24 cellular contexts compared by ENCODE assay signal in genomic region chr1:2447274-2448097, GRCh38. TPM values are rescaled to one million over a fixed set of nuclear protein-coding genes. Genes with fewer than 3 reads are reported as not detected.
DNase-seq lines count a peak whose midpoint lies in the region; ATAC-seq, FAIRE-seq and TF ChIP-seq lines count a peak whose summit lies in the region.
"Had no signal": no experiment of that assay in that cellular context is flagged by ENCODE, and none has a peak within 500 bp of the region (broad histone marks: within the 10 kb centered on the region; RNA-seq: fewer than 3 reads in every experiment).

No MANE protein-coding gene starts in this region.

- CTCF ChIA-PET in HEK293 (lab: Yijun Ruan, JAX): interaction anchor here (1.2 kb wide), 1 partner anchor 21 kb away, joined by 4 read pairs; no protein-coding TSS in a partner anchor
- CTCF ChIA-PET in K562 (lab: Yijun Ruan, JAX; ENCODE audit: low intra/inter-chr PET ratio): no interaction called here
- CTCF ChIA-PET in activated CD4-positive, alpha-beta T cell treated with anti-CD3 and anti-CD28 coated beads for 36 hours (lab: Charles Lee): no interaction called here

- H3K18ac ChIP-seq in trophoblast cell (ENCODE audit: low read length): no peak overlapping the region

- H3K9ac ChIP-seq in K562 (ENCODE audit: insufficient read depth in 1 of 2, low read depth in 2 of 2, low read length in 2 of 2) (no peak overlapping the region; a peak in 1 of 4 replicates), iPS-15b (ENCODE audit: low read depth, low read length) (peak overlapping the region; percentile 24), trophoblast cell (ENCODE audit: low read length) (no peak overlapping the region)

- H3K36me3 Mint-ChIP-seq in activated T-helper 17 cell treated with anti-CD3 and anti-CD28 coated beads, Interleukin-2, amount 50 U/mL, for 72 hours (ENCODE audit: low read depth): no peaks in the 10 kb centered on the region
- H3K36me3 Mint-ChIP-seq in activated CD4-positive, alpha-beta T cell treated with anti-CD3 and anti-CD28 coated beads for 36 hours (ENCODE audit: low read depth): no peaks in the 10 kb centered on the region
- H3K36me3 Mint-ChIP-seq: stimulated activated naive B cell treated with anti-CD40 and anti-IgM and Interleukin-4, amounts not matched to agents 10 μg/mL and 1 μg/mL and 100 μg/mL, for 72 hours had no signal

- no TSS peak for BruUV-seq in K562 (replicated peaks; lab: Mats Ljungman, UMichigan)

- H3K27me3 Mint-ChIP-seq in activated T-helper 17 cell treated with anti-CD3 and anti-CD28 coated beads, Interleukin-2, amount 50 U/mL, for 72 hours: peaks cover 3% of the 10 kb centered on the region
- H3K27me3 Mint-ChIP-seq in activated CD4-positive, alpha-beta T cell treated with anti-CD3 and anti-CD28 coated beads for 36 hours: peaks cover 4% of the 10 kb centered on the region

- no peak overlapping the region for H2AK5ac ChIP-seq in trophoblast cell (ENCODE audit: low read length)

- no peaks in the 10 kb centered on the region for H3K79me1 ChIP-seq in trophoblast cell (ENCODE audit: low read length)

- H2BK120ac ChIP-seq in trophoblast cell (ENCODE audit: insufficient read depth, low read length, poor library complexity): no peak overlapping the region

- in situ Hi-C loops in K562 (cut with MboI): no loop called here

- H3K27ac ChIP-seq in HEK293 (ENCODE audit: extremely low read depth, low read depth, low read length): no peak overlapping the region
- H3K27ac ChIP-seq in K562 (ENCODE audit: extremely low read depth, low read depth, low read length): no peak overlapping the region
- no peak overlapping the region for H3K27ac ChIP-seq in trophoblast cell (ENCODE audit: low read depth, low read length)
- H3K27ac ChIP-seq in esophagus muscularis mucosa (replicated peaks in 1 of 4): no peak overlapping the region
- H3K27ac ChIP-seq: C4-2B, Peyer's patch, spleen had no signal

- H2BK12ac ChIP-seq in trophoblast cell (ENCODE audit: low read length): no peak overlapping the region

- H3K36me3 ChIP-seq in HEK293 (ENCODE audit: control insufficient read depth in 2 of 2, insufficient read depth in 1 of 2, low read length in 2 of 2) (no peaks in the 10 kb centered on the region), K562 (ENCODE audit: control insufficient read depth, insufficient read depth, low read length) (no peaks in the 10 kb centered on the region), iPS-15b (ENCODE audit: control insufficient read depth, insufficient read depth, low read length) (no peaks in the 10 kb centered on the region), trophoblast cell (ENCODE audit: control insufficient read depth in 1 of 2, insufficient read depth in 2 of 2, low read length in 2 of 2) (no peaks in the 10 kb centered on the region), esophagus muscularis mucosa (no peaks in the 10 kb centered on the region)
- H3K36me3 ChIP-seq: Peyer's patch, spleen had no signal

- no peak overlapping the region for H2BK5ac ChIP-seq in trophoblast cell (ENCODE audit: low read depth, low read length, poor library complexity)

- H4K20me1 ChIP-seq in K562 (replicated peaks; ENCODE audit: control insufficient read depth, insufficient read depth, low read length): peaks cover 14% of the 10 kb centered on the region

- H3K14ac ChIP-seq in trophoblast cell (ENCODE audit: low read length): no peak overlapping the region

- H4K8ac ChIP-seq in trophoblast cell (ENCODE audit: low read depth, low read length): no peak overlapping the region

- 17% methylated on average over 22 of the region's 23 CpGs for WGBS in K562 (ENCODE audit: insufficient coverage, low coverage, missing lambda C conversion rate)
- no CpG with 5 or more reads among the region's 23 CpGs for WGBS in trophoblast cell (ENCODE audit: extremely low coverage, insufficient coverage, insufficient read length)
- 76% methylated on average over 12 of the region's 23 CpGs for WGBS in esophagus muscularis mucosa

- H3K9me1 ChIP-seq in K562 (ENCODE audit: control insufficient read depth, insufficient read depth, low read length): no peaks in the 10 kb centered on the region

- H3K9me3 ChIP-seq in HEK293 (ENCODE audit: control insufficient read depth, insufficient read depth, low read depth, low read length): no peaks in the 10 kb centered on the region
- no peaks in the 10 kb centered on the region for H3K9me3 ChIP-seq in K562 (replicated peaks; ENCODE audit: control insufficient read depth, insufficient read depth, low read depth, low read length)
- H3K9me3 ChIP-seq in iPS-15b (ENCODE audit: control insufficient read depth, insufficient read depth, low read length): no peaks in the 10 kb centered on the region
- H3K9me3 ChIP-seq in trophoblast cell (ENCODE audit: insufficient read depth, low read depth, low read length): peaks cover 2% of the 10 kb centered on the region
- no peaks in the 10 kb centered on the region for H3K9me3 ChIP-seq in esophagus muscularis mucosa
- H3K9me3 ChIP-seq: Peyer's patch, spleen had no signal

- peaks cover 16 to 70% of the 10 kb centered on the region in 2 experiments; a peak in 4 of 5 replicates for H3K27me3 ChIP-seq in K562 (ENCODE audit: control insufficient read depth in 2 of 2, insufficient read depth in 2 of 2, low read length in 2 of 2)
- H3K27me3 ChIP-seq in iPS-15b (ENCODE audit: control insufficient read depth, insufficient read depth, low read length): peaks cover 16% of the 10 kb centered on the region
- peaks cover 17% of the 10 kb centered on the region for H3K27me3 ChIP-seq in trophoblast cell (ENCODE audit: insufficient read depth, low read length)
- H3K27me3 ChIP-seq in esophagus muscularis mucosa: peaks cover 0 to 97% (median 20%) of the 10 kb centered on the region in 4 donors

- no peak overlapping the region for H3K4me3 Mint-ChIP-seq in activated T-helper 17 cell treated with anti-CD3 and anti-CD28 coated beads, Interleukin-2, amount 50 U/mL, for 72 hours
- no peak overlapping the region for H3K4me3 Mint-ChIP-seq in activated CD4-positive, alpha-beta T cell treated with anti-CD3 and anti-CD28 coated beads for 36 hours
- H3K4me3 Mint-ChIP-seq: dendritic cell treated with granulocyte-macrophage colony-stimulating factor and Interleukin-4, amounts not matched to agents 40 ng/mL and 50 ng/mL, for 4 days; stimulated activated naive B cell treated with anti-CD40 and anti-IgM and Interleukin-4, amounts not matched to agents 10 μg/mL and 1 μg/mL and 100 μg/mL, for 72 hours had no signal

- ATAC-seq in K562: peak; percentile 10
- no peak for ATAC-seq in activated T-helper 17 cell treated with anti-CD3 and anti-CD28 coated beads, Interleukin-2, amount 50 U/mL, for 72 hours (replicated peaks)
- no peak for ATAC-seq in HG02870 (IDR thresholded peaks at IDR 0.05; ENCODE audit: unreplicated experiment)
- ATAC-seq in activated CD4-positive, alpha-beta T cell treated with anti-CD3 and anti-CD28 coated beads for 36 hours: no peak

- H3K79me2 ChIP-seq in K562 (ENCODE audit: control insufficient read depth, insufficient read depth, low read length) (no peaks in the 10 kb centered on the region), trophoblast cell (ENCODE audit: control insufficient read depth, insufficient read depth, low read length, poor library complexity) (no peaks in the 10 kb centered on the region)

- no peak overlapping the region for H3K4ac ChIP-seq in trophoblast cell (ENCODE audit: low read depth, low read length)

- TF ChIP-seq POLR2A in K562 (conservative IDR thresholded peaks at IDR 0.05) (no peak), esophagus muscularis mucosa (IDR thresholded peaks at IDR 0.05; ENCODE audit: low read depth) (no peak)

- H3K27ac Mint-ChIP-seq in activated T-helper 17 cell treated with anti-CD3 and anti-CD28 coated beads, Interleukin-2, amount 50 U/mL, for 72 hours: no peak overlapping the region
- no peak overlapping the region for H3K27ac Mint-ChIP-seq in activated CD4-positive, alpha-beta T cell treated with anti-CD3 and anti-CD28 coated beads for 36 hours
- H3K27ac Mint-ChIP-seq: dendritic cell treated with granulocyte-macrophage colony-stimulating factor and Interleukin-4, amounts not matched to agents 40 ng/mL and 50 ng/mL, for 4 days; stimulated activated naive B cell treated with anti-CD40 and anti-IgM and Interleukin-4, amounts not matched to agents 10 μg/mL and 1 μg/mL and 100 μg/mL, for 72 hours had no signal

- DNase-seq in K562 (ENCODE audit: extremely low read depth in 1 of 4, low spot score in 3 of 4): peak in 2 of 4 experiments; percentile 47 to 53
- DNase-seq in trophoblast cell: no peak
- no peak for DNase-seq in esophagus muscularis mucosa (ENCODE audit: extremely low spot score)
- DNase-seq in activated CD4-positive, alpha-beta T cell treated with anti-CD3 and anti-CD28 coated beads for 36 hours: no peak
- DNase-seq: activated CD8-positive, alpha-beta memory T cell treated with anti-CD3 and anti-CD28 coated beads for 24 hours; activated naive CD4-positive, alpha-beta T cell; activated T-cell treated with anti-CD3 and anti-CD28 coated beads, Interleukin-2, amount 50 U/mL, for 1 hour; glutamatergic neuron; kidney; NCI-H1436 treated with DMSO at 0.1 percent for 48 hours; NK-92 treated with Interleukin-12 subunit alpha and Interleukin-12 subunit beta, amount 100 ng/mL, for 24 hours; Peyer's patch; spleen; stimulated activated CD4-positive, alpha-beta T cell treated with anti-CD3 and anti-CD28 coated beads, Interleukin-4, amount 100 ng/mL, for 24 hours; stimulated activated naive B cell treated with anti-CD40 and anti-IgM and Interleukin-4, amounts not matched to agents 10 μg/mL and 1 μg/mL and 100 μg/mL, for 72 hours had no signal

- H3K4me1 ChIP-seq in HEK293 (ENCODE audit: control insufficient read depth, insufficient read depth, low read length): no peaks in the 10 kb centered on the region
- H3K4me1 ChIP-seq in K562 (replicated peaks in 1 of 2; ENCODE audit: control insufficient read depth in 2 of 2, insufficient read depth in 2 of 2, low read length in 2 of 2): peaks cover 0 to 60% of the 10 kb centered on the region in 2 experiments; a peak in 3 of 5 replicates
- H3K4me1 ChIP-seq in iPS-15b (ENCODE audit: control insufficient read depth, insufficient read depth, low read length): no peaks in the 10 kb centered on the region
- H3K4me1 ChIP-seq in trophoblast cell (ENCODE audit: control insufficient read depth in 1 of 2, insufficient read depth in 2 of 2, low read length in 2 of 2): peaks cover 6 to 7% of the 10 kb centered on the region in 2 experiments
- peaks cover 0 to 13% (median 2%) of the 10 kb centered on the region in 4 donors for H3K4me1 ChIP-seq in esophagus muscularis mucosa

- no peak for FAIRE-seq in K562 (lab: Jason Lieb, UNC)
- FAIRE-seq: HTR-8/SVneo, kidney had no signal

- H4K12ac ChIP-seq in trophoblast cell (ENCODE audit: low read depth, low read length): no peak overlapping the region

- H3K4me3 ChIP-seq in HEK293 (ENCODE audit: low read depth, low read length) (no peak overlapping the region), K562 (no peak overlapping the region), iPS-15b (ENCODE audit: low read depth, low read length) (no peak overlapping the region), trophoblast cell (ENCODE audit: low read depth, low read length) (peak overlapping the region; percentile 12), esophagus muscularis mucosa (no peak overlapping the region)
- H3K4me3 ChIP-seq: Peyer's patch, spleen had no signal

- TF ChIP-seq CTCF in HEK293 (tag by site-specific recombination; IDR thresholded peaks at IDR 0.05) (no peak), K562 (IDR thresholded peaks at IDR 0.05 in 2 of 3, conservative IDR thresholded peaks at IDR 0.05 in 1 of 3; ENCODE audit: insufficient read depth in 2 of 3, low read depth in 1 of 3, low read length in 3 of 3) (no peak), esophagus muscularis mucosa (IDR thresholded peaks at IDR 0.05) (no peak)

- intact Hi-C loops in K562 (cut with micrococcal nuclease) (no loop called here), esophagus muscularis mucosa (cut with DNase I) (no loop called here)
- intact Hi-C loops in activated CD4-positive, alpha-beta T cell treated with anti-CD3 and anti-CD28 coated beads for 36 hours (cut with DNase I, micrococcal nuclease): no loop called here

- H2AFZ ChIP-seq in K562 (ENCODE audit: low read depth, low read length) (no peak overlapping the region), trophoblast cell (ENCODE audit: insufficient read depth, low read length, poor library complexity) (no peak overlapping the region)

- no peak overlapping the region for H4K91ac ChIP-seq in trophoblast cell (ENCODE audit: low read depth, low read length)

- TF ChIP-seq RAD21 in K562 (CRISPR knock-in tag; conservative IDR thresholded peaks at IDR 0.05 in 1 of 2, IDR thresholded peaks at IDR 0.05 in 1 of 2): no peak

- H3K4me2 ChIP-seq in K562 (ENCODE audit: insufficient read depth, low read length) (no peak overlapping the region), trophoblast cell (ENCODE audit: low read length) (no peak overlapping the region)

- H3K23ac ChIP-seq in trophoblast cell (ENCODE audit: low read length): no peak overlapping the region

- no peak for TF ChIP-seq EP300 in K562 (IDR thresholded peaks at IDR 0.05; ENCODE audit: low read length)
- TF ChIP-seq EP300 in esophagus muscularis mucosa (IDR thresholded peaks at IDR 0.05): no peak

- no peaks in the 10 kb centered on the region for H3K4me1 Mint-ChIP-seq in activated T-helper 17 cell treated with anti-CD3 and anti-CD28 coated beads, Interleukin-2, amount 50 U/mL, for 72 hours
- no peaks in the 10 kb centered on the region for H3K4me1 Mint-ChIP-seq in activated CD4-positive, alpha-beta T cell treated with anti-CD3 and anti-CD28 coated beads for 36 hours
- H3K4me1 Mint-ChIP-seq: stimulated activated naive B cell treated with anti-CD40 and anti-IgM and Interleukin-4, amounts not matched to agents 10 μg/mL and 1 μg/mL and 100 μg/mL, for 72 hours had no signal

- H3K9me3 Mint-ChIP-seq in activated T-helper 17 cell treated with anti-CD3 and anti-CD28 coated beads, Interleukin-2, amount 50 U/mL, for 72 hours: no peaks in the 10 kb centered on the region
- no peaks in the 10 kb centered on the region for H3K9me3 Mint-ChIP-seq in activated CD4-positive, alpha-beta T cell treated with anti-CD3 and anti-CD28 coated beads for 36 hours (ENCODE audit: low read depth)
- H3K9me3 Mint-ChIP-seq: dendritic cell treated with granulocyte-macrophage colony-stimulating factor and Interleukin-4, amounts not matched to agents 40 ng/mL and 50 ng/mL, for 4 days; stimulated activated naive B cell treated with anti-CD40 and anti-IgM and Interleukin-4, amounts not matched to agents 10 μg/mL and 1 μg/mL and 100 μg/mL, for 72 hours had no signal

- POLR2A ChIA-PET in HEK293 (lab: Yijun Ruan, JAX): no interaction called here
- POLR2A ChIA-PET in K562 (lab: Yijun Ruan, JAX): interaction anchor here (0.6 to 2.0 kb wide), 5 partner anchors 9 to 48 kb away, joined by 3 to 10 read pairs (median 3); no protein-coding TSS in a partner anchor
- POLR2A ChIA-PET in activated CD4-positive, alpha-beta T cell treated with anti-CD3 and anti-CD28 coated beads for 36 hours (lab: Charles Lee): no interaction called here

RNA-seq across cellular contexts. Expression of gene PLCH2, which starts 28.6 kb away (rescaled TPM):
- total RNA-seq in K562 (2011; cell fraction: chromatin; rRNA removed; ENCODE audit: low replicate concordance): 0.07 TPM in 1 of 2 replicates, not detected in the other
- not detected in 2 replicates for total RNA-seq in K562 (2011; cell fraction: nucleolus; rRNA removed)
- not detected in 2 replicates for total RNA-seq in K562 (2011; cell fraction: nucleoplasm; rRNA removed)
- total RNA-seq in K562 (2014; rRNA removed): not detected in 2 replicates
- not detected in 2 replicates for total RNA-seq in K562 (2014; rRNA removed; fragmentation: Illumina TruSeq; extraction: Trizol)
- total RNA-seq in K562 (2015; rRNA removed; fragmentation: Illumina TruSeq; extraction: Trizol): not detected in 2 replicates
- 0.04 and 0.16 TPM in 2 replicates for total RNA-seq in K562 (2021)
- not detected in 2 replicates for polyA plus RNA-seq in K562 (2011; rRNA removed)
- polyA plus RNA-seq in K562 (2011; cell fraction: cytosol; rRNA removed): not detected in 2 replicates
- 0.01 and 0.04 TPM in 2 replicates for polyA plus RNA-seq in K562 (2011; cell fraction: nucleus; rRNA removed)
- not detected in 2 replicates for polyA plus RNA-seq in K562 (2012)
- polyA plus RNA-seq in K562 (2014; fragmentation: Illumina TruSeq; extraction: Trizol): not detected in 2 replicates
- not detected for polyA plus RNA-seq in K562 (2014; fragmentation: Nextera tagmentation; extraction: Ambion mirVana)
- polyA plus RNA-seq in K562 (2014; rRNA removed): not detected in 2 replicates
- polyA minus RNA-seq in K562 (2011; rRNA and poly(A)+ RNA removed): not detected in 2 replicates
- not detected in 2 replicates for polyA minus RNA-seq in K562 (2011; cell fraction: cytosol; rRNA and poly(A)+ RNA removed)
- not detected in 2 replicates for polyA minus RNA-seq in K562 (2011; cell fraction: nucleus; rRNA and poly(A)+ RNA removed)
- 0.17 and 0.18 TPM in 2 replicates for polyA plus RNA-seq in trophoblast cell (2013)
- total RNA-seq in activated T-helper 17 cell treated with anti-CD3 and anti-CD28 coated beads, Interleukin-2, amount 50 U/mL, for 72 hours: 10 to 100 TPM in 1 of 2 donors, 1 to 10 TPM in 1; 3.4 to 28.1 TPM
- under 1 TPM; 0.06 to 0.42 (median 0.26) TPM for total RNA-seq in esophagus muscularis mucosa
- total RNA-seq in activated CD4-positive, alpha-beta T cell treated with anti-CD3 and anti-CD28 coated beads for 36 hours: 1 to 10 TPM; 5.1 to 6.3 TPM
- total RNA-seq: NCI-H460, SK-MEL-5 had no signal

RNA-seq across cellular contexts. Expression of gene PEX10, which starts 35.1 kb away (rescaled TPM):
- total RNA-seq in K562 (2011; cell fraction: chromatin; rRNA removed; ENCODE audit: low replicate concordance): 13.3 and 27.8 TPM in 2 replicates
- total RNA-seq in K562 (2011; cell fraction: nucleolus; rRNA removed): 23.4 and 30.4 TPM in 2 replicates
- total RNA-seq in K562 (2011; cell fraction: nucleoplasm; rRNA removed): 18.3 and 19.9 TPM in 2 replicates
- total RNA-seq in K562 (2014; rRNA removed) (24.5 and 26.2 TPM in 2 replicates), K562 (2014; rRNA removed; fragmentation: Illumina TruSeq; extraction: Trizol) (5.6 and 5.7 TPM in 2 replicates), K562 (2015; rRNA removed; fragmentation: Illumina TruSeq; extraction: Trizol) (8.4 and 9.3 TPM in 2 replicates), K562 (2021) (18.2 and 18.7 TPM in 2 replicates), esophagus muscularis mucosa (10 to 100 TPM; 14.2 to 27.1 (median 20.3) TPM)
- polyA plus RNA-seq in K562 (2011; rRNA removed) (8.7 and 9.4 TPM in 2 replicates), K562 (2014; fragmentation: Illumina TruSeq; extraction: Trizol) (6.4 and 10.6 TPM in 2 replicates), K562 (2014; fragmentation: Nextera tagmentation; extraction: Ambion mirVana) (under 1 TPM; 0.03 to 0.11 TPM), K562 (2014; rRNA removed) (18.8 and 22.5 TPM in 2 replicates)
- polyA plus RNA-seq in K562 (2011; cell fraction: cytosol; rRNA removed): 9.6 and 19.3 TPM in 2 replicates
- polyA plus RNA-seq in K562 (2011; cell fraction: nucleus; rRNA removed): 18.8 and 28.5 TPM in 2 replicates
- polyA plus RNA-seq in K562 (2012): 9.3 and 13.4 TPM in 2 replicates
- 3.5 and 3.9 TPM in 2 replicates for polyA minus RNA-seq in K562 (2011; rRNA and poly(A)+ RNA removed)
- polyA minus RNA-seq in K562 (2011; cell fraction: cytosol; rRNA and poly(A)+ RNA removed): 5.4 and 14.7 TPM in 2 replicates
- 11.1 and 14.0 TPM in 2 replicates for polyA minus RNA-seq in K562 (2011; cell fraction: nucleus; rRNA and poly(A)+ RNA removed)
- 9.4 and 9.5 TPM in 2 replicates for polyA plus RNA-seq in trophoblast cell (2013)
- 10 to 100 TPM; 10.0 to 13.1 TPM for total RNA-seq in activated T-helper 17 cell treated with anti-CD3 and anti-CD28 coated beads, Interleukin-2, amount 50 U/mL, for 72 hours
- total RNA-seq in activated CD4-positive, alpha-beta T cell treated with anti-CD3 and anti-CD28 coated beads for 36 hours: 10 to 100 TPM; 15.1 to 17.7 TPM

RNA-seq across cellular contexts. Expression of gene RER1, which starts 55.8 kb away (rescaled TPM):
- 270 and 338 TPM in 2 replicates for total RNA-seq in K562 (2011; cell fraction: chromatin; rRNA removed; ENCODE audit: low replicate concordance)
- total RNA-seq in K562 (2011; cell fraction: nucleolus; rRNA removed): 175 and 181 TPM in 2 replicates
- 289 and 345 TPM in 2 replicates for total RNA-seq in K562 (2011; cell fraction: nucleoplasm; rRNA removed)
- 63.1 and 109 TPM in 2 replicates for total RNA-seq in K562 (2014; rRNA removed)
- 183 and 211 TPM in 2 replicates for total RNA-seq in K562 (2014; rRNA removed; fragmentation: Illumina TruSeq; extraction: Trizol)
- total RNA-seq in K562 (2015; rRNA removed; fragmentation: Illumina TruSeq; extraction: Trizol): 146 and 153 TPM in 2 replicates
- total RNA-seq in K562 (2021): 219 and 235 TPM in 2 replicates
- 316 and 354 TPM in 2 replicates for polyA plus RNA-seq in K562 (2011; rRNA removed)
- 218 and 437 TPM in 2 replicates for polyA plus RNA-seq in K562 (2011; cell fraction: cytosol; rRNA removed)
- polyA plus RNA-seq in K562 (2011; cell fraction: nucleus; rRNA removed): 267 and 372 TPM in 2 replicates
- polyA plus RNA-seq in K562 (2012): 133 and 293 TPM in 2 replicates
- polyA plus RNA-seq in K562 (2014; fragmentation: Illumina TruSeq; extraction: Trizol): 299 and 323 TPM in 2 replicates
- 10 to 100 TPM; 19.6 to 34.5 TPM for polyA plus RNA-seq in K562 (2014; fragmentation: Nextera tagmentation; extraction: Ambion mirVana)
- polyA plus RNA-seq in K562 (2014; rRNA removed): 216 and 249 TPM in 2 replicates
- 304 and 371 TPM in 2 replicates for polyA minus RNA-seq in K562 (2011; rRNA and poly(A)+ RNA removed)
- polyA minus RNA-seq in K562 (2011; cell fraction: cytosol; rRNA and poly(A)+ RNA removed): 79.7 and 109 TPM in 2 replicates
- polyA minus RNA-seq in K562 (2011; cell fraction: nucleus; rRNA and poly(A)+ RNA removed): 23.0 and 33.4 TPM in 2 replicates
- 186 and 190 TPM in 2 replicates for polyA plus RNA-seq in trophoblast cell (2013)
- 100 to 1,000 TPM; 120 to 180 TPM for total RNA-seq in activated T-helper 17 cell treated with anti-CD3 and anti-CD28 coated beads, Interleukin-2, amount 50 U/mL, for 72 hours
- 10 to 100 TPM; 47.3 to 67.3 (median 56.4) TPM for total RNA-seq in esophagus muscularis mucosa
- 100 to 1,000 TPM; 146 to 152 TPM for total RNA-seq in activated CD4-positive, alpha-beta T cell treated with anti-CD3 and anti-CD28 coated beads for 36 hours

RNA-seq across cellular contexts. Expression of gene MORN1, which starts 56.1 kb away (rescaled TPM):
- 24.9 and 49.4 TPM in 2 replicates for total RNA-seq in K562 (2011; cell fraction: chromatin; rRNA removed; ENCODE audit: low replicate concordance)
- total RNA-seq in K562 (2011; cell fraction: nucleolus; rRNA removed): 26.6 and 36.7 TPM in 2 replicates
- total RNA-seq in K562 (2011; cell fraction: nucleoplasm; rRNA removed): 26.9 and 29.6 TPM in 2 replicates
- total RNA-seq in K562 (2014; rRNA removed) (6.1 and 9.3 TPM in 2 replicates), K562 (2014; rRNA removed; fragmentation: Illumina TruSeq; extraction: Trizol) (2.3 and 2.9 TPM in 2 replicates), K562 (2015; rRNA removed; fragmentation: Illumina TruSeq; extraction: Trizol) (4.7 and 5.5 TPM in 2 replicates), K562 (2021) (5.1 and 7.6 TPM in 2 replicates), esophagus muscularis mucosa (1 to 10 TPM; 7.0 to 9.8 (median 8.0) TPM)
- polyA plus RNA-seq in K562 (2011; rRNA removed) (3.9 and 4.4 TPM in 2 replicates), K562 (2014; fragmentation: Illumina TruSeq; extraction: Trizol) (1.8 and 2.7 TPM in 2 replicates), K562 (2014; fragmentation: Nextera tagmentation; extraction: Ambion mirVana) (under 1 TPM; 0.24 to 0.35 TPM), K562 (2014; rRNA removed) (4.2 and 5.8 TPM in 2 replicates)
- polyA plus RNA-seq in K562 (2011; cell fraction: cytosol; rRNA removed): 4.3 and 4.7 TPM in 2 replicates
- polyA plus RNA-seq in K562 (2011; cell fraction: nucleus; rRNA removed): 10.6 and 16.9 TPM in 2 replicates
- 3.6 and 6.3 TPM in 2 replicates for polyA plus RNA-seq in K562 (2012)
- polyA minus RNA-seq in K562 (2011; rRNA and poly(A)+ RNA removed): 5.5 and 9.6 TPM in 2 replicates
- 4.8 and 5.6 TPM in 2 replicates for polyA minus RNA-seq in K562 (2011; cell fraction: cytosol; rRNA and poly(A)+ RNA removed)
- polyA minus RNA-seq in K562 (2011; cell fraction: nucleus; rRNA and poly(A)+ RNA removed): 11.7 and 12.0 TPM in 2 replicates
- 3.2 and 3.5 TPM in 2 replicates for polyA plus RNA-seq in trophoblast cell (2013)
- total RNA-seq in activated T-helper 17 cell treated with anti-CD3 and anti-CD28 coated beads, Interleukin-2, amount 50 U/mL, for 72 hours: 1 to 10 TPM; 4.4 to 5.3 TPM
- total RNA-seq in activated CD4-positive, alpha-beta T cell treated with anti-CD3 and anti-CD28 coated beads for 36 hours: 1 to 10 TPM; 5.1 to 6.1 TPM
